In genomic region chr1:183471748-183472487, GRCh38 we compare ENCODE assay signal across 1 cellular context.
TF ChIP-seq lines count a peak whose summit lies in the region.

No MANE protein-coding gene starts in this region.

TF ChIP-seq in HEK293, 187 proteins besides CTCF, POLR2A, EP300 and RAD21 (continued from another document):
- TF ChIP-seq ATF2 (tag by site-specific recombination; IDR thresholded peaks at IDR 0.05; ENCODE audit: low read depth) = peak; percentile 56
- peak; percentile 53 for TF ChIP-seq ZNF510 (tag by site-specific recombination; IDR thresholded peaks at IDR 0.05; ENCODE audit: insufficient replicate concordance)
- no peak; the same call in 1 of the 2 replicates for TF ChIP-seq ZBTB8A (tag by site-specific recombination; IDR thresholded peaks at IDR 0.05)
- peak; percentile 93; the same call in 1 of the 2 replicates for TF ChIP-seq AEBP2 (tag by site-specific recombination; IDR thresholded peaks at IDR 0.05; ENCODE audit: borderline replicate concordance)
- TF ChIP-seq ZSCAN23 (tag by site-specific recombination; IDR thresholded peaks at IDR 0.05) = peak; percentile 100
- TF ChIP-seq, protein P1, sequence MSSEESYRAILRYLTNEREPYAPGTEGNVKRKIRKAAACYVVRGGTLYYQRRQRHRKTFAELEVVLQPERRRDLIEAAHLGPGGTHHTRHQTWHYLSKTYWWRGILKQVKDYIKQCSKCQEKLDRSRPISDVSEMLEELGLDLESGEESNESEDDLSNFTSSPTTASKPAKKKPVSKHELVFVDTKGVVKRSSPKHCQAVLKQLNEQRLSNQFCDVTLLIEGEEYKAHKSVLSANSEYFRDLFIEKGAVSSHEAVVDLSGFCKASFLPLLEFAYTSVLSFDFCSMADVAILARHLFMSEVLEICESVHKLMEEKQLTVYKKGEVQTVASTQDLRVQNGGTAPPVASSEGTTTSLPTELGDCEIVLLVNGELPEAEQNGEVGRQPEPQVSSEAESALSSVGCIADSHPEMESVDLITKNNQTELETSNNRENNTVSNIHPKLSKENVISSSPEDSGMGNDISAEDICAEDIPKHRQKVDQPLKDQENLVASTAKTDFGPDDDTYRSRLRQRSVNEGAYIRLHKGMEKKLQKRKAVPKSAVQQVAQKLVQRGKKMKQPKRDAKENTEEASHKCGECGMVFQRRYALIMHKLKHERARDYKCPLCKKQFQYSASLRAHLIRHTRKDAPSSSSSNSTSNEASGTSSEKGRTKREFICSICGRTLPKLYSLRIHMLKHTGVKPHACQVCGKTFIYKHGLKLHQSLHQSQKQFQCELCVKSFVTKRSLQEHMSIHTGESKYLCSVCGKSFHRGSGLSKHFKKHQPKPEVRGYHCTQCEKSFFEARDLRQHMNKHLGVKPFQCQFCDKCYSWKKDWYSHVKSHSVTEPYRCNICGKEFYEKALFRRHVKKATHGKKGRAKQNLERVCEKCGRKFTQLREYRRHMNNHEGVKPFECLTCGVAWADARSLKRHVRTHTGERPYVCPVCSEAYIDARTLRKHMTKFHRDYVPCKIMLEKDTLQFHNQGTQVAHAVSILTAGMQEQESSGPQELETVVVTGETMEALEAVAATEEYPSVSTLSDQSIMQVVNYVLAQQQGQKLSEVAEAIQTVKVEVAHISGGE (tag by site-specific recombination; conservative IDR thresholded peaks at IDR 0.05; ENCODE audit: low read depth) = peak; percentile 100
- no peak for TF ChIP-seq HOXC10 (CRISPR knock-in tag; IDR thresholded peaks at IDR 0.05)
- TF ChIP-seq, protein P2, sequence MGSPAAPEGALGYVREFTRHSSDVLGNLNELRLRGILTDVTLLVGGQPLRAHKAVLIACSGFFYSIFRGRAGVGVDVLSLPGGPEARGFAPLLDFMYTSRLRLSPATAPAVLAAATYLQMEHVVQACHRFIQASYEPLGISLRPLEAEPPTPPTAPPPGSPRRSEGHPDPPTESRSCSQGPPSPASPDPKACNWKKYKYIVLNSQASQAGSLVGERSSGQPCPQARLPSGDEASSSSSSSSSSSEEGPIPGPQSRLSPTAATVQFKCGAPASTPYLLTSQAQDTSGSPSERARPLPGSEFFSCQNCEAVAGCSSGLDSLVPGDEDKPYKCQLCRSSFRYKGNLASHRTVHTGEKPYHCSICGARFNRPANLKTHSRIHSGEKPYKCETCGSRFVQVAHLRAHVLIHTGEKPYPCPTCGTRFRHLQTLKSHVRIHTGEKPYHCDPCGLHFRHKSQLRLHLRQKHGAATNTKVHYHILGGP (tag by site-specific recombination; IDR thresholded peaks at IDR 0.05) = peak; percentile 65; the same call in 1 of the 2 replicates
- peak; percentile 17; the same call in 1 of the 2 replicates for TF ChIP-seq ZNF585B (tag by site-specific recombination; IDR thresholded peaks at IDR 0.05)
- peak; percentile 97 for TF ChIP-seq IKZF3 (tag by site-specific recombination; IDR thresholded peaks at IDR 0.05)
- peak; percentile 99 for TF ChIP-seq ZNF24 (tag by site-specific recombination; IDR thresholded peaks at IDR 0.05)
- peak; percentile 60; the same call in 1 of the 2 replicates for TF ChIP-seq ZNF354C (tag by site-specific recombination; IDR thresholded peaks at IDR 0.05; ENCODE audit: borderline replicate concordance, low read depth)
- TF ChIP-seq ZBTB7A (tag by site-specific recombination; IDR thresholded peaks at IDR 0.05; ENCODE audit: low read depth) = peak; percentile 99
- TF ChIP-seq GLIS1 (tag by site-specific recombination; IDR thresholded peaks at IDR 0.05) = peak; percentile 82
- TF ChIP-seq ZNF350 (tag by site-specific recombination; IDR thresholded peaks at IDR 0.05) = no peak
- TF ChIP-seq ZNF404 (tag by site-specific recombination; IDR thresholded peaks at IDR 0.05) = peak; percentile 67; the same call in 1 of the 2 replicates
- TF ChIP-seq ZNF114 (tag by site-specific recombination; IDR thresholded peaks at IDR 0.05) = no peak
- TF ChIP-seq, protein P3, sequence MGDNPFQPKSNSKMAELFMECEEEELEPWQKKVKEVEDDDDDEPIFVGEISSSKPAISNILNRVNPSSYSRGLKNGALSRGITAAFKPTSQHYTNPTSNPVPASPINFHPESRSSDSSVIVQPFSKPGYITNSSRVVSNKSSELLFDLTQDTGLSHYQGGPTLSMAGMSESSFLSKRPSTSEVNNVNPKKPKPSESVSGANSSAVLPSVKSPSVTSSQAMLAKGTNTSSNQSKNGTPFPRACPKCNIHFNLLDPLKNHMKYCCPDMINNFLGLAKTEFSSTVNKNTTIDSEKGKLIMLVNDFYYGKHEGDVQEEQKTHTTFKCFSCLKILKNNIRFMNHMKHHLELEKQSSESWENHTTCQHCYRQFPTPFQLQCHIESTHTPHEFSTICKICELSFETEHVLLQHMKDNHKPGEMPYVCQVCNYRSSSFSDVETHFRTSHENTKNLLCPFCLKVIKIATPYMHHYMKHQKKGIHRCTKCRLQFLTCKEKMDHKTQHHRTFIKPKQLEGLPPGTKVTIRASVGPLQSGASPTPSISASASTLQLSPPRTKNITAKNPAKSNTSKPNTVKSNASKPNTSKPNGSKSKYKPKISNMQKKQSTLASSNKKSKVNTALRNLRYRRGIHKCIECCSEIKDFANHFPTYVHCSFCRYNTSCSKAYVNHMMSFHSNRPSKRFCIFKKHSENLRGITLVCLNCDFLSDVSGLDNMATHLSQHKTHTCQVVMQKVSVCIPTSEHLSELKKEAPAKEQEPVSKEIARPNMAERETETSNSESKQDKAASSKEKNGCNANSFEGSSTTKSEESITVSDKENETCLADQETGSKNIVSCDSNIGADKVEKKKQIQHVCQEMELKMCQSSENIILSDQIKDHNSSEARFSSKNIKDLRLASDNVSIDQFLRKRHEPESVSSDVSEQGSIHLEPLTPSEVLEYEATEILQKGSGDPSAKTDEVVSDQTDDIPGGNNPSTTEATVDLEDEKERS (tag by site-specific recombination; IDR thresholded peaks at IDR 0.05) = peak; percentile 96
- peak; percentile 95 for TF ChIP-seq ZNF610 (tag by site-specific recombination; IDR thresholded peaks at IDR 0.05; ENCODE audit: borderline replicate concordance)
- peak; percentile 99 for TF ChIP-seq ZNF561 (tag by site-specific recombination; IDR thresholded peaks at IDR 0.05; ENCODE audit: borderline replicate concordance)
- peak; percentile 91 for TF ChIP-seq ZNF302 (tag by site-specific recombination; IDR thresholded peaks at IDR 0.05; ENCODE audit: low read depth)
- no peak for TF ChIP-seq ZNF202 (tag by site-specific recombination; IDR thresholded peaks at IDR 0.05; ENCODE audit: borderline replicate concordance)
- TF ChIP-seq, protein P4, sequence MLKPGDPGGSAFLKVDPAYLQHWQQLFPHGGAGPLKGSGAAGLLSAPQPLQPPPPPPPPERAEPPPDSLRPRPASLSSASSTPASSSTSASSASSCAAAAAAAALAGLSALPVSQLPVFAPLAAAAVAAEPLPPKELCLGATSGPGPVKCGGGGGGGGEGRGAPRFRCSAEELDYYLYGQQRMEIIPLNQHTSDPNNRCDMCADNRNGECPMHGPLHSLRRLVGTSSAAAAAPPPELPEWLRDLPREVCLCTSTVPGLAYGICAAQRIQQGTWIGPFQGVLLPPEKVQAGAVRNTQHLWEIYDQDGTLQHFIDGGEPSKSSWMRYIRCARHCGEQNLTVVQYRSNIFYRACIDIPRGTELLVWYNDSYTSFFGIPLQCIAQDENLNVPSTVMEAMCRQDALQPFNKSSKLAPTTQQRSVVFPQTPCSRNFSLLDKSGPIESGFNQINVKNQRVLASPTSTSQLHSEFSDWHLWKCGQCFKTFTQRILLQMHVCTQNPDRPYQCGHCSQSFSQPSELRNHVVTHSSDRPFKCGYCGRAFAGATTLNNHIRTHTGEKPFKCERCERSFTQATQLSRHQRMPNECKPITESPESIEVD (tag by site-specific recombination; IDR thresholded peaks at IDR 0.05) = no peak
- TF ChIP-seq ZNF16 (tag by site-specific recombination; IDR thresholded peaks at IDR 0.05; ENCODE audit: low read depth) = peak; percentile 54
- TF ChIP-seq ZNF626 (tag by site-specific recombination; IDR thresholded peaks at IDR 0.05) = no peak
- TF ChIP-seq WT1 (tag by site-specific recombination; IDR thresholded peaks at IDR 0.05) = peak; percentile 88
- TF ChIP-seq ZNF23 (tag by site-specific recombination; IDR thresholded peaks at IDR 0.05; ENCODE audit: borderline replicate concordance) = 0 out of 2 replicates have a peak, but pooled peaks have one; percentile 45
- peak; percentile 99 for TF ChIP-seq PATZ1 (tag by site-specific recombination; IDR thresholded peaks at IDR 0.05)
- TF ChIP-seq ZNF184 (tag by site-specific recombination; IDR thresholded peaks at IDR 0.05) = peak; percentile 65; the same call in 1 of the 2 replicates
- TF ChIP-seq, protein P5, sequence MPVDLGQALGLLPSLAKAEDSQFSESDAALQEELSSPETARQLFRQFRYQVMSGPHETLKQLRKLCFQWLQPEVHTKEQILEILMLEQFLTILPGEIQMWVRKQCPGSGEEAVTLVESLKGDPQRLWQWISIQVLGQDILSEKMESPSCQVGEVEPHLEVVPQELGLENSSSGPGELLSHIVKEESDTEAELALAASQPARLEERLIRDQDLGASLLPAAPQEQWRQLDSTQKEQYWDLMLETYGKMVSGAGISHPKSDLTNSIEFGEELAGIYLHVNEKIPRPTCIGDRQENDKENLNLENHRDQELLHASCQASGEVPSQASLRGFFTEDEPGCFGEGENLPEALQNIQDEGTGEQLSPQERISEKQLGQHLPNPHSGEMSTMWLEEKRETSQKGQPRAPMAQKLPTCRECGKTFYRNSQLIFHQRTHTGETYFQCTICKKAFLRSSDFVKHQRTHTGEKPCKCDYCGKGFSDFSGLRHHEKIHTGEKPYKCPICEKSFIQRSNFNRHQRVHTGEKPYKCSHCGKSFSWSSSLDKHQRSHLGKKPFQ (tag by site-specific recombination; IDR thresholded peaks at IDR 0.05) = peak; percentile 82
